In the genomic region with DNA sequence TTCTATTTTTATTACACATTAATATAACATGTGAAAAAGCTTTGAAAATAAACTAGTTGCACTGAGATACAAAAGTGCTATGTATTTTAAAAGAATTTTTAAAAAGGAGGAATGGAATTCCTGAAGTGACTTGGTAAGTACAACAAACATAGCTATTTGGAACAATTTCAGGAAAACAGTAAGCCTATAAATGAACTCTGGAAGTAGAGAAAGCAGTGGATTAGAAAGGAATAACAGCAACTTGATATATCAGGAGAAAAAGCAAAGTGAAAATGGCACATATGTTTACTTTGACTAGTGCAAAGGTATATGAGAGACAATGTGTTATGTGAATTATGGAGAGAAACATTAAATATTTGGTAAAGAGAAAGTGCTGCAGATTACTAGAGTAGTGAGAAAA, we compare ENCODE assay signal across 30 cellular contexts.
DNase-seq lines count a peak whose midpoint lies in the region; ATAC-seq and TF ChIP-seq lines count a peak whose summit lies in the region.
"Had no signal": no experiment of that assay in that cellular context is flagged by ENCODE, and none has a peak within 500 bp of the region (broad histone marks: within the 10 kb centered on the region; RNA-seq: fewer than 3 reads in every experiment).

No MANE protein-coding gene starts in this region.

- TF ChIP-seq CTCF in SK-N-SH (IDR thresholded peaks at IDR 0.05) (no peak), chondrocyte (IDR thresholded peaks at IDR 0.05) (no peak), fibroblast of villous mesenchyme (IDR thresholded peaks at IDR 0.05; ENCODE audit: insufficient read depth, low read depth, low read length) (no peak), smooth muscle cell (IDR thresholded peaks at IDR 0.05; ENCODE audit: borderline replicate concordance, insufficient read depth, poor library complexity, severe bottlenecking) (no peak)

- H3F3A ChIP-seq in SK-N-SH (replicated peaks; ENCODE audit: insufficient read depth) = no peaks in the 10 kb centered on the region
- H3F3A ChIP-seq in smooth muscle cell (ENCODE audit: low read depth) = no peaks in the 10 kb centered on the region

- peak overlapping the region; percentile 14 for H3K27ac Mint-ChIP-seq in chondrocyte (ENCODE audit: unreplicated experiment)
- H3K27ac Mint-ChIP-seq in activated T-helper 1 cell treated with anti-CD3 and anti-CD28 coated beads, Interleukin-12 subunit alpha, Interleukin-12 subunit beta, Interleukin-2, Interleukin-4 antibody, amounts not matched to agents 30 ng/mL and 10 ng/mL and 1 ng/mL, durations not matched to agents 14 hours and 24 hours and 36 hours = no peak overlapping the region
- H3K27ac Mint-ChIP-seq: activated CD4-positive, alpha-beta T cell treated with anti-CD3 and anti-CD28 coated beads, Interleukin-2, amount 10 ng/mL, durations not matched to agents 24 days and 14 days; activated naive CD4-positive, alpha-beta T cell treated with anti-CD3 and anti-CD28 coated beads, Interleukin-2, amount 50 U/mL, for 72 hours; dendritic cell treated with granulocyte-macrophage colony-stimulating factor and Interleukin-4, amounts not matched to agents 40 ng/mL and 50 ng/mL, for 4 days; endodermal cell; stimulated activated naive CD8-positive, alpha-beta T cell treated with anti-CD3 and anti-CD28 coated beads, Interleukin-15, Interleukin-2, amounts not matched to agents 100 ng/mL and 50 ng/mL, for 24 hours had no signal

- H4K20me1 ChIP-seq in SK-N-SH (ENCODE audit: insufficient read depth) (no peaks in the 10 kb centered on the region), smooth muscle cell (ENCODE audit: low read depth) (no peaks in the 10 kb centered on the region)

- CTCF ChIA-PET in SK-N-SH (lab: Yijun Ruan, JAX) = no interaction called here

- ATAC-seq in SK-N-SH treated with all-trans-retinoic acid at 6 μM for 48 hours (no peak; the same call in 2 of the 3 replicates), GM18498 (IDR thresholded peaks at IDR 0.05; ENCODE audit: unreplicated experiment) (no peak)
- ATAC-seq: activated naive CD4-positive, alpha-beta T cell treated with anti-CD3 and anti-CD28 coated beads, Interleukin-2, amount 50 U/mL, for 72 hours; esophagus mucosa had no signal

- H3K4me3 Mint-ChIP-seq in chondrocyte (ENCODE audit: unreplicated experiment) = no peak overlapping the region
- no peak overlapping the region for H3K4me3 Mint-ChIP-seq in activated T-helper 1 cell treated with anti-CD3 and anti-CD28 coated beads, Interleukin-12 subunit alpha, Interleukin-12 subunit beta, Interleukin-2, Interleukin-4 antibody, amounts not matched to agents 30 ng/mL and 10 ng/mL and 1 ng/mL, durations not matched to agents 14 hours and 24 hours and 36 hours
- H3K4me3 Mint-ChIP-seq: activated CD4-positive, alpha-beta T cell treated with anti-CD3 and anti-CD28 coated beads, Interleukin-2, amount 10 ng/mL, durations not matched to agents 24 days and 14 days; dendritic cell treated with granulocyte-macrophage colony-stimulating factor and Interleukin-4, amounts not matched to agents 40 ng/mL and 50 ng/mL, for 4 days; endodermal cell; stimulated activated naive CD8-positive, alpha-beta T cell treated with anti-CD3 and anti-CD28 coated beads, Interleukin-15, Interleukin-2, amounts not matched to agents 100 ng/mL and 50 ng/mL, for 24 hours had no signal

- TF ChIP-seq RAD21 in SK-N-SH (IDR thresholded peaks at IDR 0.05; ENCODE audit: low read length) = no peak

- H3K36me3 ChIP-seq in SK-N-SH (replicated peaks in 1 of 2; ENCODE audit: control insufficient read depth in 1 of 2, insufficient read depth in 2 of 2, low read length in 1 of 2) (no peaks in the 10 kb centered on the region), smooth muscle cell (ENCODE audit: low read depth) (no peaks in the 10 kb centered on the region)
- H3K36me3 ChIP-seq: cardiac muscle cell, right atrium auricular region had no signal

- H3K4me3 ChIP-seq in SK-N-SH (ENCODE audit: low read depth in 2 of 2, low read length in 1 of 2) = no peak overlapping the region
- H3K4me3 ChIP-seq in fibroblast of villous mesenchyme (ENCODE audit: low read depth, low read length) = no peak overlapping the region
- no peak overlapping the region for H3K4me3 ChIP-seq in smooth muscle cell
- H3K4me3 ChIP-seq: cardiac muscle cell, right atrium auricular region, testis had no signal

- peaks cover 3% of the 10 kb centered on the region for H3K27me3 Mint-ChIP-seq in chondrocyte (ENCODE audit: low read depth)
- H3K27me3 Mint-ChIP-seq in activated T-helper 1 cell treated with anti-CD3 and anti-CD28 coated beads, Interleukin-12 subunit alpha, Interleukin-12 subunit beta, Interleukin-2, Interleukin-4 antibody, amounts not matched to agents 30 ng/mL and 10 ng/mL and 1 ng/mL, durations not matched to agents 14 hours and 24 hours and 36 hours (ENCODE audit: insufficient read depth) = no peaks in the 10 kb centered on the region
- H3K27me3 Mint-ChIP-seq: activated CD4-positive, alpha-beta T cell treated with anti-CD3 and anti-CD28 coated beads, Interleukin-2, amount 10 ng/mL, durations not matched to agents 24 days and 14 days; dendritic cell treated with granulocyte-macrophage colony-stimulating factor and Interleukin-4, amounts not matched to agents 40 ng/mL and 50 ng/mL, for 4 days; stimulated activated naive CD8-positive, alpha-beta T cell treated with anti-CD3 and anti-CD28 coated beads, Interleukin-15, Interleukin-2, amounts not matched to agents 100 ng/mL and 50 ng/mL, for 24 hours had no signal

- intact Hi-C loops in activated T-helper 1 cell treated with anti-CD3 and anti-CD28 coated beads, Interleukin-12 subunit alpha, Interleukin-12 subunit beta, Interleukin-2, Interleukin-4 antibody, amounts not matched to agents 30 ng/mL and 10 ng/mL and 1 ng/mL, durations not matched to agents 14 hours and 24 hours and 36 hours (cut with micrococcal nuclease) = no loop called here

- no peaks in the 10 kb centered on the region for H3K9me3 Mint-ChIP-seq in chondrocyte (ENCODE audit: low read depth)
- no peaks in the 10 kb centered on the region for H3K9me3 Mint-ChIP-seq in activated T-helper 1 cell treated with anti-CD3 and anti-CD28 coated beads, Interleukin-12 subunit alpha, Interleukin-12 subunit beta, Interleukin-2, Interleukin-4 antibody, amounts not matched to agents 30 ng/mL and 10 ng/mL and 1 ng/mL, durations not matched to agents 14 hours and 24 hours and 36 hours
- H3K9me3 Mint-ChIP-seq: activated CD4-positive, alpha-beta T cell treated with anti-CD3 and anti-CD28 coated beads, Interleukin-2, amount 10 ng/mL, durations not matched to agents 24 days and 14 days; dendritic cell treated with granulocyte-macrophage colony-stimulating factor and Interleukin-4, amounts not matched to agents 40 ng/mL and 50 ng/mL, for 4 days; endodermal cell; stimulated activated naive CD8-positive, alpha-beta T cell treated with anti-CD3 and anti-CD28 coated beads, Interleukin-15, Interleukin-2, amounts not matched to agents 100 ng/mL and 50 ng/mL, for 24 hours had no signal

- no peaks in the 10 kb centered on the region for H3K9me2 ChIP-seq in SK-N-SH

- POLR2A ChIA-PET in SK-N-SH (lab: Yijun Ruan, JAX) = no interaction called here

- H3K4me1 ChIP-seq in SK-N-SH (ENCODE audit: control insufficient read depth in 1 of 2, insufficient read depth in 2 of 2, low read depth in 1 of 2, low read length in 1 of 2) = no peaks in the 10 kb centered on the region; a peak in 1 of 4 replicates
- H3K4me1 ChIP-seq in smooth muscle cell (ENCODE audit: low read depth) = no peaks in the 10 kb centered on the region
- H3K4me1 ChIP-seq: Caco-2, parathyroid adenoma, right atrium auricular region, testis had no signal

- H3K27me3 ChIP-seq in SK-N-SH (ENCODE audit: insufficient read depth) (no peaks in the 10 kb centered on the region), smooth muscle cell (ENCODE audit: low read depth) (no peaks in the 10 kb centered on the region)
- H3K27me3 ChIP-seq: cardiac muscle cell, right atrium auricular region, testis had no signal

- H3K79me2 ChIP-seq in SK-N-SH (ENCODE audit: insufficient read depth) (no peaks in the 10 kb centered on the region), smooth muscle cell (ENCODE audit: low read depth) (no peaks in the 10 kb centered on the region)
- H3K79me2 ChIP-seq: parathyroid adenoma had no signal

- peaks cover 15% of the 10 kb centered on the region for H3K4me1 Mint-ChIP-seq in chondrocyte (ENCODE audit: low read depth)
- no peaks in the 10 kb centered on the region for H3K4me1 Mint-ChIP-seq in activated T-helper 1 cell treated with anti-CD3 and anti-CD28 coated beads, Interleukin-12 subunit alpha, Interleukin-12 subunit beta, Interleukin-2, Interleukin-4 antibody, amounts not matched to agents 30 ng/mL and 10 ng/mL and 1 ng/mL, durations not matched to agents 14 hours and 24 hours and 36 hours (ENCODE audit: low read depth)
- H3K4me1 Mint-ChIP-seq: activated CD4-positive, alpha-beta T cell treated with anti-CD3 and anti-CD28 coated beads, Interleukin-2, amount 10 ng/mL, durations not matched to agents 24 days and 14 days; endodermal cell had no signal

- H3K9ac ChIP-seq in SK-N-SH (no peak overlapping the region), smooth muscle cell (ENCODE audit: low read depth) (no peak overlapping the region)
- H3K9ac ChIP-seq: parathyroid adenoma had no signal

- H2AFZ ChIP-seq in SK-N-SH (ENCODE audit: low read depth) (peak overlapping the region; percentile 64), smooth muscle cell (ENCODE audit: low read depth) (peak overlapping the region; percentile 10)
- H2AFZ ChIP-seq: parathyroid adenoma had no signal

- no peak for TF ChIP-seq EP300 in SK-N-SH (IDR thresholded peaks at IDR 0.05; ENCODE audit: borderline replicate concordance in 1 of 2, low read depth in 1 of 2, low read length in 1 of 2)

- H3K9me3 ChIP-seq in SK-N-SH (no peaks in the 10 kb centered on the region), smooth muscle cell (replicated peaks; ENCODE audit: low read depth) (no peaks in the 10 kb centered on the region)
- H3K9me3 ChIP-seq: Caco-2, right atrium auricular region, testis had no signal

- H3K27ac ChIP-seq in SK-N-SH (ENCODE audit: low read depth in 2 of 2, low read length in 1 of 2) (no peak overlapping the region), smooth muscle cell (ENCODE audit: low read depth) (no peak overlapping the region)
- H3K27ac ChIP-seq: 22Rv1, C4-2B, cardiac muscle cell, parathyroid adenoma, right atrium auricular region, testis had no signal

- DNase-seq in SK-N-SH (no peak), chondrocyte (ENCODE audit: low spot score) (no peak), fibroblast of villous mesenchyme (ENCODE audit: low read depth) (peak; percentile 13), smooth muscle cell (lab: John Stamatoyannopoulos, UW; ENCODE audit: unreplicated experiment) (no peak), NCI-H2196 treated with DMSO at 0.1 percent for 48 hours (lab: John Stamatoyannopoulos, UW; ENCODE audit: unreplicated experiment) (no peak)
- no peak for DNase-seq in activated T-helper 1 cell treated with anti-CD3 and anti-CD28 coated beads, Interleukin-12 subunit alpha, Interleukin-12 subunit beta, Interleukin-2, Interleukin-4 antibody, amounts not matched to agents 30 ng/mL and 10 ng/mL and 1 ng/mL, durations not matched to agents 14 hours and 24 hours and 36 hours (ENCODE audit: low spot score)
- DNase-seq: activated CD4-positive, alpha-beta T cell treated with anti-CD3 and anti-CD28 coated beads, Interleukin-2, amount 10 ng/mL, durations not matched to agents 24 days and 14 days; activated CD8-positive, alpha-beta memory T cell treated with anti-CD3 and anti-CD28 coated beads for 24 hours; activated effector memory CD4-positive, alpha-beta T cell treated with Interleukin-2 at 50 U/mL for 16 hours; Caco-2; endodermal cell; GDM1; NCI-H1105; NCI-H2029; NCI-H524; Right ventricle myocardium superior; stimulated activated CD4-positive, alpha-beta T cell treated with anti-CD3 and anti-CD28 coated beads, Interleukin-1b, Interleukin-23, amount 100 ng/mL, for 48 hours; T-helper 9 cell; testis had no signal

- H3K4me2 ChIP-seq in SK-N-SH = peak overlapping the region; percentile 17; the same call in 1 of the 2 replicates
- H3K4me2 ChIP-seq in smooth muscle cell = no peak overlapping the region

- no peaks in the 10 kb centered on the region for H3K36me3 Mint-ChIP-seq in chondrocyte (ENCODE audit: low read depth)
- no peaks in the 10 kb centered on the region for H3K36me3 Mint-ChIP-seq in activated T-helper 1 cell treated with anti-CD3 and anti-CD28 coated beads, Interleukin-12 subunit alpha, Interleukin-12 subunit beta, Interleukin-2, Interleukin-4 antibody, amounts not matched to agents 30 ng/mL and 10 ng/mL and 1 ng/mL, durations not matched to agents 14 hours and 24 hours and 36 hours (ENCODE audit: low read depth)
- H3K36me3 Mint-ChIP-seq: activated naive CD4-positive, alpha-beta T cell treated with anti-CD3 and anti-CD28 coated beads, Interleukin-2, amount 50 U/mL, for 72 hours had no signal
